ENCODE assay signal across 15 cellular contexts in genomic region chr11:18014876-18015275, GRCh38. TPM values are rescaled to one million over a fixed set of nuclear protein-coding genes. Genes with fewer than 3 reads are reported as not detected.
DNase-seq lines count a peak whose midpoint lies in the region; ATAC-seq and TF ChIP-seq lines count a peak whose summit lies in the region.
"Had no signal": no experiment of that assay in that cellular context is flagged by ENCODE, and none has a peak within 500 bp of the region (broad histone marks: within the 10 kb centered on the region; RNA-seq: fewer than 3 reads in every experiment).

No MANE protein-coding gene starts in this region.

- ATAC-seq in naive B cell (ENCODE audit: low read depth in 2 of 2) (no peak), GM18519 (IDR thresholded peaks at IDR 0.05; ENCODE audit: low FRiP score, unreplicated experiment) (no peak)
- ATAC-seq: HepG2 had no signal

- intact Hi-C loops in activated T-helper 1 cell treated with anti-CD3 and anti-CD28 coated beads, Interleukin-12 subunit alpha, Interleukin-12 subunit beta, Interleukin-2, Interleukin-4 antibody, amounts not matched to agents 30 ng/mL and 10 ng/mL and 1 ng/mL, durations not matched to agents 14 hours and 24 hours and 36 hours (cut with micrococcal nuclease), result loop anchor here (5.0 to 10.0 kb wide), 6 partner anchors 230 to 810 kb away; partner anchors contain the start of genes KCNJ11, PIK3C2A, SAA2 and SPTY2D1

- H3K27ac Mint-ChIP-seq in activated T-helper 1 cell treated with anti-CD3 and anti-CD28 coated beads, Interleukin-12 subunit alpha, Interleukin-12 subunit beta, Interleukin-2, Interleukin-4 antibody, amounts not matched to agents 30 ng/mL and 10 ng/mL and 1 ng/mL, durations not matched to agents 14 hours and 24 hours and 36 hours, result peak overlapping the region; percentile 78
- peak overlapping the region in 2 of 6 donors; percentile 53 to 57 for H3K27ac Mint-ChIP-seq in naive B cell

- H3K36me3 Mint-ChIP-seq in activated T-helper 1 cell treated with anti-CD3 and anti-CD28 coated beads, Interleukin-12 subunit alpha, Interleukin-12 subunit beta, Interleukin-2, Interleukin-4 antibody, amounts not matched to agents 30 ng/mL and 10 ng/mL and 1 ng/mL, durations not matched to agents 14 hours and 24 hours and 36 hours (ENCODE audit: low read depth), result peaks cover 5% of the 10 kb centered on the region
- H3K36me3 Mint-ChIP-seq in naive B cell, result no peaks in the 10 kb centered on the region

- H3K4me1 Mint-ChIP-seq in activated T-helper 1 cell treated with anti-CD3 and anti-CD28 coated beads, Interleukin-12 subunit alpha, Interleukin-12 subunit beta, Interleukin-2, Interleukin-4 antibody, amounts not matched to agents 30 ng/mL and 10 ng/mL and 1 ng/mL, durations not matched to agents 14 hours and 24 hours and 36 hours (ENCODE audit: low read depth), result peaks cover 44% of the 10 kb centered on the region
- H3K4me1 Mint-ChIP-seq in naive B cell, result peaks cover 15 to 30% (median 25%) of the 10 kb centered on the region in 3 donors

- H3K4me3 Mint-ChIP-seq in activated T-helper 1 cell treated with anti-CD3 and anti-CD28 coated beads, Interleukin-12 subunit alpha, Interleukin-12 subunit beta, Interleukin-2, Interleukin-4 antibody, amounts not matched to agents 30 ng/mL and 10 ng/mL and 1 ng/mL, durations not matched to agents 14 hours and 24 hours and 36 hours, result peak overlapping the region; percentile 60
- H3K4me3 Mint-ChIP-seq in naive B cell, result peak overlapping the region in 7 of 8 donors; percentile 34 to 99 (median 44)

- peaks cover 5% of the 10 kb centered on the region for H3K27me3 Mint-ChIP-seq in activated T-helper 1 cell treated with anti-CD3 and anti-CD28 coated beads, Interleukin-12 subunit alpha, Interleukin-12 subunit beta, Interleukin-2, Interleukin-4 antibody, amounts not matched to agents 30 ng/mL and 10 ng/mL and 1 ng/mL, durations not matched to agents 14 hours and 24 hours and 36 hours (ENCODE audit: insufficient read depth)
- H3K27me3 Mint-ChIP-seq in naive B cell, result no peaks in the 10 kb centered on the region

- DNase-seq in stimulated activated CD4-positive, alpha-beta T cell treated with anti-CD3 and anti-CD28 coated beads, Interleukin-15, amount 100 ng/mL, for 24 hours, result peak; percentile 5
- no peak for DNase-seq in stimulated activated CD4-positive, alpha-beta T cell treated with anti-CD3 and anti-CD28 coated beads, Interleukin-2, amount 100 ng/mL, for 48 hours
- DNase-seq in activated T-helper 1 cell treated with anti-CD3 and anti-CD28 coated beads, Interleukin-12 subunit alpha, Interleukin-12 subunit beta, Interleukin-2, Interleukin-4 antibody, amounts not matched to agents 30 ng/mL and 10 ng/mL and 1 ng/mL, durations not matched to agents 14 hours and 24 hours and 36 hours (ENCODE audit: low spot score), result no peak
- DNase-seq in naive B cell, result no peak
- DNase-seq in erythroblast (lab: John Stamatoyannopoulos, UW), result no peak
- DNase-seq in Ammon's horn (ENCODE audit: low spot score), result no peak
- DNase-seq: activated CD4-positive, alpha-beta T cell treated with anti-CD3 and anti-CD28 coated beads, Interleukin-2, amount 50 U/mL, for 48 hours; effector CD8-positive, alpha-beta T cell; esophagus squamous epithelium; GF-D8; NCI-H1417 treated with DMSO at 0.1 percent for 48 hours; NCI-H2171; NCI-H526 treated with DMSO at 0.1 percent for 48 hours had no signal

- no peaks in the 10 kb centered on the region for H3K9me3 Mint-ChIP-seq in activated T-helper 1 cell treated with anti-CD3 and anti-CD28 coated beads, Interleukin-12 subunit alpha, Interleukin-12 subunit beta, Interleukin-2, Interleukin-4 antibody, amounts not matched to agents 30 ng/mL and 10 ng/mL and 1 ng/mL, durations not matched to agents 14 hours and 24 hours and 36 hours
- H3K9me3 Mint-ChIP-seq in naive B cell, result peaks cover 0 to 9% (median 0%) of the 10 kb centered on the region in 7 donors

- no peak for TF ChIP-seq POLR2A in erythroblast (IDR thresholded peaks at IDR 0.05; ENCODE audit: low read length)

RNA-seq across cellular contexts. Expression of gene SERGEF, which starts 2.0 kb away (rescaled TPM):
- total RNA-seq in activated T-helper 1 cell treated with anti-CD3 and anti-CD28 coated beads, Interleukin-12 subunit alpha, Interleukin-12 subunit beta, Interleukin-2, Interleukin-4 antibody, amounts not matched to agents 30 ng/mL and 10 ng/mL and 1 ng/mL, durations not matched to agents 14 hours and 24 hours and 36 hours, result 24.5 and 32.8 TPM in 2 replicates
- 10 to 100 TPM; 18.3 to 54.6 (median 42.6) TPM for polyA plus RNA-seq in naive B cell (ENCODE audit: low read depth in 6 of 6)

RNA-seq across cellular contexts. Expression of gene TPH1, which starts 31.2 kb away (rescaled TPM):
- total RNA-seq in activated T-helper 1 cell treated with anti-CD3 and anti-CD28 coated beads, Interleukin-12 subunit alpha, Interleukin-12 subunit beta, Interleukin-2, Interleukin-4 antibody, amounts not matched to agents 30 ng/mL and 10 ng/mL and 1 ng/mL, durations not matched to agents 14 hours and 24 hours and 36 hours, result 0.49 and 0.51 TPM in 2 replicates
- not detected for polyA plus RNA-seq in naive B cell (ENCODE audit: low read depth in 6 of 6)
